ENCODE assay signal across 8 cellular contexts in the genomic region with DNA sequence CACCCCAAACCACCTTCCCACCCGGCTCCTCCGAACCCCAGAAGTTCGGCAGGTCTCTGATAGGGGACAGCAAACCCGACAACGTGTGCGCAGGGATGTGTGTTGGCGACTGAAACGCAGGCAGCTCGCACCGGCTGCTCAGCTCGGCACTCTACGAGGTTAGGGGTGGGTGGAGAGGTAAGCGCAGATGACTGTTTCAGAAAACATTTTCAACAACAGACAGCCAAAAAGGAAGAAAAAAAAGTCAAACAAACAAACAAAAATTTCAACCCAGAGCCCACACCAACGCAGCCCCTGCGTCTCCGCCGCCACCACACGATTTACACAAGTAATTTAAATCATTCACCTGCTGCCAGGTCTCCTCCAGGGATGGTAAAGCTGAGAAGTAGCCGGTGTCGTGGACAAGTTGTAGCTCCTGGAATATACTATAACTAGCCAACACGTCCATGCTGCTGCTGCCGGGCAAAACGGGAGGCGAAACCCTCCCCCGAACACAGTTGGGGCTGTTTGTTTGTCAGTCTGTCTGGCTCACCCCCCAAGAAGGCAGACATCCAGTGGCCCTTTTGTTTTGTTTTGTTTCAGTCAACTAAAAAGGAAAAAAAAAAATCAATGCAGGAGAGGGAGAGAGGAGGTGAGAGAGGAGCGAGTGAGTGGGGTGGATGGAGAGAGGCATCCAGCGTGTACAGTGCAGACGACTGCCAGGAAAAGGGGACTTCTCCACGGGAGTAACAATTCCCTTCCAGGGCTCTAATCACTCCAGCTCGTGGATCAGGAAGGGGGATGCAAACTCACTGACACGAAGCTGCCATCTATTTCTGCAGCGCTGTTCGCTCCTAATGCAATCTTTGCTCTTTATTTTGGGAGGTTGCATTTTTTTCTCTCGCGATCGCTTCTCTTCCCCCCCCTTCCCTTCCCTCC. TPM values are rescaled to one million over a fixed set of nuclear protein-coding genes. Genes with fewer than 3 reads are reported as not detected.
A peak's percentile ranks its signal among the peaks of the same experiment; 100 is the strongest.
DNase-seq lines count a peak whose midpoint lies in the region; ATAC-seq, FAIRE-seq and TF ChIP-seq lines count a peak whose summit lies in the region.

Gene KLF7, minus strand, starts transcription at position 828 of the 918 bp plus-strand sequence. Its CDS starts 380 bp downstream, at position 448.

- no peaks in the 10 kb centered on the region for H3K27me3 ChIP-seq in GM12878 (replicated peaks in 1 of 2; ENCODE audit: control insufficient read depth in 2 of 2, insufficient read depth in 2 of 2, low read length in 1 of 2)

- intact Hi-C loops in GM12878 (cut with micrococcal nuclease; ENCODE audit: unreplicated experiment) = loop anchor here (2.0 to 10.0 kb wide), 4 partner anchors 59 to 371 kb away; no protein-coding TSS in a partner anchor

- no peaks in the 10 kb centered on the region for H4K20me1 ChIP-seq in GM12878 (ENCODE audit: control insufficient read depth, insufficient read depth)

- H3K4me1 ChIP-seq in GM12878 (ENCODE audit: control insufficient read depth, insufficient read depth, low read length) = peaks cover 4% of the 10 kb centered on the region; the same call in 1 of the 2 replicates

- H3K4me3 ChIP-seq in GM12878 = peak within 1 kb of the TSS; percentile 89

- H3K36me3 ChIP-seq in GM12878 (ENCODE audit: control insufficient read depth in 2 of 2, insufficient read depth in 2 of 2, low read length in 1 of 2) = no peaks in the 10 kb centered on the region

- peak within 1 kb of the TSS; percentile 49 for H2AFZ ChIP-seq in GM12878 (ENCODE audit: control insufficient read depth, low read depth, low read length)

- no peak for TF ChIP-seq EP300 in GM12878 (IDR thresholded peaks at IDR 0.05; ENCODE audit: borderline replicate concordance in 1 of 2, control insufficient read depth in 1 of 2, low read depth in 2 of 2, low read length in 2 of 2)

- DNase-seq in CD1c-positive myeloid dendritic cell (ENCODE audit: extremely low spot score) (peak; percentile 55), T-helper 2 cell (peak in 4 of 5 experiments; percentile 16 to 86 (median 42)), GM12878 (ENCODE audit: low read depth, low spot score) (no peak), hypothalamus (lab: John Stamatoyannopoulos, UW) (peak in 39 of 51 donors; percentile 13 to 97 (median 67)), retina (peak; percentile 87), NAMALWA (ENCODE audit: low spot score) (no peak)

- in situ Hi-C loops in GM12878 (cut with MboI) = no loop called here

- RAD21 ChIA-PET in GM12878 (lab: Charles Lee; ENCODE audit: unreplicated experiment) = interaction anchor here (0.6 to 6.2 kb wide), 26 partner anchors 8 to 365 kb away, joined by 3 to 58 read pairs (median 4); partner anchors contain the start of gene CREB1

- SMC1A ChIA-PET in GM12878 (lab: Charles Lee; ENCODE audit: uncharacterized antibody, unreplicated experiment) = interaction anchor here (0.8 to 7.3 kb wide), 18 partner anchors 10 to 176 kb away, joined by 3 to 52 read pairs (median 4); no protein-coding TSS in a partner anchor

- POLR2A ChIA-PET in GM12878 (lab: Charles Lee) = interaction anchor here (0.7 to 4.7 kb wide), 21 partner anchors 11 to 400 kb away, joined by 3 to 56 read pairs (median 5); partner anchors contain the start of genes CREB1, FASTKD2 and MDH1B

- TF ChIP-seq POLR2A in GM12878 (IDR thresholded peaks at IDR 0.05; ENCODE audit: low read depth, low read length) = peak; percentile 81

- TF ChIP-seq CTCF in GM12878 (IDR thresholded peaks at IDR 0.05 in 2 of 3, conservative IDR thresholded peaks at IDR 0.05 in 1 of 3; ENCODE audit: control insufficient read depth in 2 of 3, extremely low read depth in 1 of 3, insufficient read depth in 1 of 3, low read depth in 3 of 3, low read length in 3 of 3) = no peak

- ATAC-seq in HG03066 (IDR thresholded peaks at IDR 0.05; ENCODE audit: low read depth, unreplicated experiment) (peak; percentile 10), GM12878 (peak; percentile 39), HG02852 (IDR thresholded peaks at IDR 0.05; ENCODE audit: unreplicated experiment) (no peak)

- peaks cover 51% of the 10 kb centered on the region for H3K79me2 ChIP-seq in GM12878 (ENCODE audit: control insufficient read depth, insufficient read depth, low read length)

- no peak for TF ChIP-seq RAD21 in GM12878 (IDR thresholded peaks at IDR 0.05; ENCODE audit: insufficient read depth, low read depth, low read length)

- H3K27ac ChIP-seq in GM12878 (ENCODE audit: control insufficient read depth, insufficient read depth) = peak within 1 kb of the TSS; percentile 97

- CTCF ChIA-PET in GM12878 (lab: Yijun Ruan, JAX) = interaction anchor here (0.5 to 4.8 kb wide), 13 partner anchors 10 to 1485 kb away, joined by 3 to 25 read pairs (median 3); no protein-coding TSS in a partner anchor

- no peak for FAIRE-seq in GM12878 (lab: Jason Lieb, UNC)

- H3K9ac ChIP-seq in GM12878 (ENCODE audit: control insufficient read depth, insufficient read depth, low read length) = peak within 1 kb of the TSS; percentile 98

- BruUV-seq in GM12878 (replicated peaks; lab: Mats Ljungman, UMichigan) = TSS peak; percentile 59

- WGBS in GM12878 (ENCODE audit: insufficient coverage, insufficient replicate concordance, low lambda C conversion rate, missing lambda C conversion rate) = 2% methylated on average over 36 of the region's 36 CpGs

- H3K9me3 ChIP-seq in GM12878 (replicated peaks; ENCODE audit: control insufficient read depth, insufficient read depth, low read length) = no peaks in the 10 kb centered on the region; the same call in 2 of the 3 replicates

- H3K4me2 ChIP-seq in GM12878 (ENCODE audit: control insufficient read depth, insufficient read depth) = peak within 1 kb of the TSS; percentile 91

TF ChIP-seq in GM12878, 131 proteins besides CTCF, POLR2A, EP300 and RAD21 (continues in another document):
- TF ChIP-seq BCL11A (IDR thresholded peaks at IDR 0.05; ENCODE audit: low read depth, low read length) (no peak), NR2C2 (IDR thresholded peaks at IDR 0.05; ENCODE audit: borderline replicate concordance, control insufficient read depth, insufficient read length, low read depth) (no peak), ZNF207 (IDR thresholded peaks at IDR 0.05; ENCODE audit: borderline replicate concordance) (no peak), NFXL1 (IDR thresholded peaks at IDR 0.05; ENCODE audit: borderline replicate concordance) (no peak), ZSCAN29 (IDR thresholded peaks at IDR 0.05) (no peak), CEBPZ (IDR thresholded peaks at IDR 0.05; ENCODE audit: low read depth, low read length) (no peak), TCF7 (IDR thresholded peaks at IDR 0.05; ENCODE audit: borderline replicate concordance) (no peak), MEF2B (IDR thresholded peaks at IDR 0.05; ENCODE audit: partially characterized antibody, poor library complexity, severe bottlenecking) (no peak), SP1 (IDR thresholded peaks at IDR 0.05; ENCODE audit: low read depth, low read length) (no peak), NBN (IDR thresholded peaks at IDR 0.05) (no peak), RUNX3 (IDR thresholded peaks at IDR 0.05; ENCODE audit: low read length) (no peak)
- TF ChIP-seq, protein P1, sequence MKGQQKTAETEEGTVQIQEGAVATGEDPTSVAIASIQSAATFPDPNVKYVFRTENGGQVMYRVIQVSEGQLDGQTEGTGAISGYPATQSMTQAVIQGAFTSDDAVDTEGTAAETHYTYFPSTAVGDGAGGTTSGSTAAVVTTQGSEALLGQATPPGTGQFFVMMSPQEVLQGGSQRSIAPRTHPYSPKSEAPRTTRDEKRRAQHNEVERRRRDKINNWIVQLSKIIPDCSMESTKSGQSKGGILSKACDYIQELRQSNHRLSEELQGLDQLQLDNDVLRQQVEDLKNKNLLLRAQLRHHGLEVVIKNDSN (IDR thresholded peaks at IDR 0.05; ENCODE audit: borderline replicate concordance, extremely low read length, insufficient read depth, low read depth, low read length) = no peak

RNA-seq across cellular contexts. Expression of gene KLF7, which starts in this region (rescaled TPM):
- total RNA-seq in GM12878 (2013; cell fraction: nucleolus; rRNA removed) = 51.2 and 57.3 TPM in 2 replicates
- total RNA-seq in GM12878 (2014; rRNA removed) = 8.1 and 10.8 TPM in 2 replicates
- total RNA-seq in GM12878 (2014; rRNA removed; fragmentation: Illumina TruSeq; extraction: Trizol) = 7.6 and 8.1 TPM in 2 replicates
- 20.6 and 24.8 TPM in 2 replicates for total RNA-seq in GM12878 (2021)
- polyA plus RNA-seq in GM12878 (2011; ENCODE audit: low read depth) = 6.5 TPM
- polyA plus RNA-seq in GM12878 (2011; rRNA removed) = 4.7 and 6.4 TPM in 2 replicates
- 5.4 and 5.7 TPM in 2 replicates for polyA plus RNA-seq in GM12878 (2011; cell fraction: cytosol; rRNA removed)
- 11.2 and 11.5 TPM in 2 replicates for polyA plus RNA-seq in GM12878 (2011; cell fraction: nucleus; rRNA removed)
- polyA plus RNA-seq in GM12878 (2012) = 6.8 and 7.9 TPM in 2 replicates
- 13.3 and 20.5 TPM in 2 replicates for polyA plus RNA-seq in GM12878 (2014; fragmentation: Illumina TruSeq; extraction: Trizol)
- 1 to 10 TPM; 2.4 to 3.3 TPM for polyA plus RNA-seq in GM12878 (2014; fragmentation: Nextera tagmentation; extraction: Ambion mirVana)
- polyA plus RNA-seq in GM12878 (2014; rRNA removed) = 9.4 and 10.7 TPM in 2 replicates
- 10 to 100 TPM in 1 of 2 experiments, 1 to 10 TPM in 1; 5.6 to 10.2 TPM for polyA plus RNA-seq in GM12878 (2016; fragmentation: Nextera tagmentation; extraction: Ambion mirVana)
- 8.9 and 12.7 TPM in 2 replicates for polyA minus RNA-seq in GM12878 (2011; rRNA and poly(A)+ RNA removed)
- 1.7 and 3.4 TPM in 2 replicates for polyA minus RNA-seq in GM12878 (2011; cell fraction: cytosol; rRNA and poly(A)+ RNA removed)
- 7.1 and 10.4 TPM in 2 replicates for polyA minus RNA-seq in GM12878 (2011; cell fraction: nucleus; rRNA and poly(A)+ RNA removed)

Comparison
In these comparisons a context has a peak if more than half of its experiments do, and no peak if none do; other contexts are left out.
1. DNase-seq: peak in CD1c-positive myeloid dendritic cell (single experiment), T-helper 2 cell (4 of 5), hypothalamus (39 of 51) and retina (single experiment); none in GM12878 (single experiment) and NAMALWA (single experiment).